In the genomic region with DNA sequence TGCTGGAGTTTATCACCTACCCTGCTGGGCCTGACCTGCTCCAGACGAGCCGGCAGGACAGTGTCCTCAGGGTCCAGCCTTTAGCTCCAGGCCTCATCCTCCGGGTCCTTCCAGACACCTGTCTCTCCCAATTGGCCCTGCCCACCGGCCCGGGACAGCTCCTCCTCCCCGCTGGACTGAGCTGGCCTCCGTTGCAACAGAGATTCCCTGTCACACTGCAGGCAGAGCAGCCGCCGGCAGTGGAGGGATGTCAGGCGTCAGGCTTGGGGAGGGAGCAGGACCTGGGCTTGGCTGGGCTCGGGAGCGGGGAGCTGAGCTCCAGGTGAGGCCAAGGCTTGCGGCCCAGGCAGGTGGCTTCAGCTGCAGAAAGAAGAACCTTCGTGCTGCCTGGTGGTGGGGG, we compare ENCODE assay signal across 23 cellular contexts. TPM values are rescaled to one million over a fixed set of nuclear protein-coding genes. Genes with fewer than 3 reads are reported as not detected.
"Had no signal": no experiment of that assay in that cellular context is flagged by ENCODE, and none has a peak within 500 bp of the region (broad histone marks: within the 10 kb centered on the region; RNA-seq: fewer than 3 reads in every experiment).

No MANE protein-coding gene starts in this region.

- H3K9me3 ChIP-seq: ascending aorta, breast epithelium, gastroesophageal sphincter, heart right ventricle, left ventricle myocardium inferior, mucosa of descending colon, psoas muscle, right lobe of liver, upper lobe of left lung had no signal

- H3K9me3 Mint-ChIP-seq: activated naive CD8-positive, alpha-beta T cell treated with anti-CD3 and anti-CD28 coated beads, Interleukin-2, amount 50 U/mL, for 24 hours; activated T-helper 17 cell treated with anti-CD3 and anti-CD28 coated beads, Interleukin-2, amount 50 U/mL, for 72 hours; dendritic cell treated with granulocyte-macrophage colony-stimulating factor and Interleukin-4, amounts not matched to agents 40 ng/mL and 50 ng/mL, for 4 days; natural killer cell treated with Interleukin-12 subunit alpha and Interleukin-12 subunit beta and Interleukin-15 and Interleukin-18, amount 100 ng/mL, for 72 hours; stimulated activated naive CD8-positive, alpha-beta T cell treated with anti-CD3 and anti-CD28 coated beads, Interleukin-15, Interleukin-2, amounts not matched to agents 100 ng/mL and 50 ng/mL, for 24 hours had no signal

- H3K27ac ChIP-seq: ascending aorta, breast epithelium, gastroesophageal sphincter, heart right ventricle, left ventricle myocardium inferior, psoas muscle, right lobe of liver, upper lobe of left lung had no signal

- H3K27ac Mint-ChIP-seq: activated naive CD8-positive, alpha-beta T cell treated with anti-CD3 and anti-CD28 coated beads, Interleukin-2, amount 50 U/mL, for 24 hours; activated T-helper 17 cell treated with anti-CD3 and anti-CD28 coated beads, Interleukin-2, amount 50 U/mL, for 72 hours; dendritic cell treated with granulocyte-macrophage colony-stimulating factor and Interleukin-4, amounts not matched to agents 40 ng/mL and 50 ng/mL, for 4 days; natural killer cell treated with Interleukin-12 subunit alpha and Interleukin-12 subunit beta and Interleukin-15 and Interleukin-18, amount 100 ng/mL, for 72 hours; stimulated activated naive CD8-positive, alpha-beta T cell treated with anti-CD3 and anti-CD28 coated beads, Interleukin-15, Interleukin-2, amounts not matched to agents 100 ng/mL and 50 ng/mL, for 24 hours had no signal

- H3K36me3 ChIP-seq: ascending aorta, breast epithelium, gastroesophageal sphincter, heart right ventricle, left ventricle myocardium inferior, right lobe of liver, upper lobe of left lung had no signal

- FAIRE-seq: kidney had no signal

- ATAC-seq: activated CD4-positive, CD25-positive, alpha-beta regulatory T cell treated with anti-CD3 and anti-CD28 coated beads, Interleukin-2, amount 50 U/mL, for 24 hours; activated naive CD8-positive, alpha-beta T cell treated with anti-CD3 and anti-CD28 coated beads, Interleukin-2, amount 50 U/mL, for 24 hours; activated T-helper 17 cell treated with anti-CD3 and anti-CD28 coated beads, Interleukin-2, amount 50 U/mL, for 72 hours; gastroesophageal sphincter; mucosa of descending colon; natural killer cell treated with Interleukin-12 subunit alpha and Interleukin-12 subunit beta and Interleukin-15 and Interleukin-18, amount 100 ng/mL, for 72 hours; right lobe of liver had no signal

- H3K27me3 Mint-ChIP-seq: activated T-helper 17 cell treated with anti-CD3 and anti-CD28 coated beads, Interleukin-2, amount 50 U/mL, for 72 hours; natural killer cell treated with Interleukin-12 subunit alpha and Interleukin-12 subunit beta and Interleukin-15 and Interleukin-18, amount 100 ng/mL, for 72 hours; stimulated activated naive CD8-positive, alpha-beta T cell treated with anti-CD3 and anti-CD28 coated beads, Interleukin-15, Interleukin-2, amounts not matched to agents 100 ng/mL and 50 ng/mL, for 24 hours had no signal

- H3K4me3 Mint-ChIP-seq: activated naive CD8-positive, alpha-beta T cell treated with anti-CD3 and anti-CD28 coated beads, Interleukin-2, amount 50 U/mL, for 24 hours; activated T-helper 17 cell treated with anti-CD3 and anti-CD28 coated beads, Interleukin-2, amount 50 U/mL, for 72 hours; dendritic cell treated with granulocyte-macrophage colony-stimulating factor and Interleukin-4, amounts not matched to agents 40 ng/mL and 50 ng/mL, for 4 days; natural killer cell treated with Interleukin-12 subunit alpha and Interleukin-12 subunit beta and Interleukin-15 and Interleukin-18, amount 100 ng/mL, for 72 hours; stimulated activated naive CD8-positive, alpha-beta T cell treated with anti-CD3 and anti-CD28 coated beads, Interleukin-15, Interleukin-2, amounts not matched to agents 100 ng/mL and 50 ng/mL, for 24 hours had no signal

- H3K4me1 ChIP-seq: breast epithelium had no signal

- DNase-seq: activated naive CD4-positive, alpha-beta T cell treated with Interleukin-2 at 50 U/mL for 16 hours; activated naive CD8-positive, alpha-beta T cell treated with anti-CD3 and anti-CD28 coated beads, Interleukin-2, amount 50 U/mL, for 24 hours; activated T-cell treated with anti-CD3 and anti-CD28 coated beads for 4 hours; cerebellar nuclear complex; erythroblast; kidney; left ventricle myocardium inferior; mucosa of descending colon; psoas muscle; right lobe of liver had no signal

- H3K4me1 Mint-ChIP-seq: activated naive CD8-positive, alpha-beta T cell treated with anti-CD3 and anti-CD28 coated beads, Interleukin-2, amount 50 U/mL, for 24 hours; activated T-helper 17 cell treated with anti-CD3 and anti-CD28 coated beads, Interleukin-2, amount 50 U/mL, for 72 hours had no signal

- H3K4me3 ChIP-seq: ascending aorta, breast epithelium, gastroesophageal sphincter, heart right ventricle, left ventricle myocardium inferior, mucosa of descending colon, psoas muscle, right lobe of liver, upper lobe of left lung had no signal

- H3K36me3 Mint-ChIP-seq: natural killer cell treated with Interleukin-12 subunit alpha and Interleukin-12 subunit beta and Interleukin-15 and Interleukin-18, amount 100 ng/mL, for 72 hours had no signal

RNA-seq across cellular contexts. Expression of a gene that starts 1.7 kb away (rescaled TPM):
- total RNA-seq: activated CD8-positive, alpha-beta memory T cell treated with anti-CD3 and anti-CD28 coated beads for 36 hours; activated T-helper 17 cell treated with anti-CD3 and anti-CD28 coated beads, Interleukin-2, amount 50 U/mL, for 72 hours; ascending aorta; breast epithelium; kidney; natural killer cell treated with Interleukin-12 subunit alpha and Interleukin-12 subunit beta and Interleukin-15 and Interleukin-18, amount 100 ng/mL, for 72 hours; osteocyte; right lobe of liver had no signal

RNA-seq across cellular contexts. Expression of a gene that starts 4.4 kb away (rescaled TPM):
- total RNA-seq: activated CD8-positive, alpha-beta memory T cell treated with anti-CD3 and anti-CD28 coated beads for 36 hours; activated T-helper 17 cell treated with anti-CD3 and anti-CD28 coated beads, Interleukin-2, amount 50 U/mL, for 72 hours; ascending aorta; breast epithelium; gastroesophageal sphincter; heart right ventricle; kidney; left ventricle myocardium inferior; mucosa of descending colon; natural killer cell treated with Interleukin-12 subunit alpha and Interleukin-12 subunit beta and Interleukin-15 and Interleukin-18, amount 100 ng/mL, for 72 hours; osteocyte; psoas muscle; right lobe of liver; temporal lobe; upper lobe of left lung had no signal
- polyA plus RNA-seq: heart right ventricle, psoas muscle had no signal

RNA-seq across cellular contexts. Expression of a gene that starts 40.6 kb away (rescaled TPM):
- total RNA-seq: activated CD8-positive, alpha-beta memory T cell treated with anti-CD3 and anti-CD28 coated beads for 36 hours; activated T-helper 17 cell treated with anti-CD3 and anti-CD28 coated beads, Interleukin-2, amount 50 U/mL, for 72 hours; ascending aorta; gastroesophageal sphincter; heart right ventricle; kidney; left ventricle myocardium inferior; mucosa of descending colon; natural killer cell treated with Interleukin-12 subunit alpha and Interleukin-12 subunit beta and Interleukin-15 and Interleukin-18, amount 100 ng/mL, for 72 hours; osteocyte; psoas muscle; right lobe of liver; temporal lobe; upper lobe of left lung had no signal
- polyA plus RNA-seq: heart right ventricle, psoas muscle had no signal
